12 cellular contexts compared by ENCODE assay signal in the genomic region with DNA sequence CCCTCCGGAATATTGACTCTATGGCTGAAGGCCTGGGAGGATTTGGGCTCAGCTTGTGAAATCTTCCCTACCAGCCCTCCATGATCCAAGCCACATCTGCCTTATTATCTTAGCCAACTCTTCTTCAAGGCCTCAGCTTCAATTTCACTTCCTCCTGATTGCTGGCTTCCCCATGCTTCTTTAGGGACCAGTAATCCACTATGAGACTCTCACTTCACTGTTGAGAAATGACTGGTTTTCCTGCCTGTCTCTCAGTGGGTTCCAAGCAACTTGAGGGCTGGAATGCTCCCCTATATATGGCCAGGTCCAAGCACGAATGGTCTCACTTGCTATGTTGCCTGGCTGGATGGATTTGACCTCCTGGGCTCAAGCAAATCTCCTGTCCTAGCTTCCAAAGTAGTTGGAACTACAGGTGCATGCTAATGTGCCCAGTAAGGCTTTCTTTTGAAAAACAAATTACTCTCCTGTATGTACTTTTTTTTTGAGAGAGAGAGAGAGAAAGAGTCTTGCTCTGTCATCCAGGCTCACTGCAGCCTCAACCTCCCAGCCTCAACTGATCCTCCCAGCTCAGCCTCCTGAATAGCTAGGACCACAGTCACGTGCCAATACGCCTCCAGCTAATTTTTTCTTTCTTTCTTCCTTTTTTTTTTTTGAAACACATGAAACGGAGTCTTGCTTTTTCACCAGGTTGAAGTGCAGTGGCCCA. TPM values are rescaled to one million over a fixed set of nuclear protein-coding genes. Genes with fewer than 3 reads are reported as not detected.
DNase-seq lines count a peak whose midpoint lies in the region; ATAC-seq, FAIRE-seq and TF ChIP-seq lines count a peak whose summit lies in the region.
"Had no signal": no experiment of that assay in that cellular context is flagged by ENCODE, and none has a peak within 500 bp of the region (broad histone marks: within the 10 kb centered on the region; RNA-seq: fewer than 3 reads in every experiment).

No MANE protein-coding gene starts in this region.

- no peak overlapping the region for H3K4me3 Mint-ChIP-seq in GM23338
- no peak overlapping the region for H3K4me3 Mint-ChIP-seq in osteocyte (ENCODE audit: unreplicated experiment)

- H3K27me3 ChIP-seq in GM23338 (ENCODE audit: insufficient read depth), result no peaks in the 10 kb centered on the region
- H3K27me3 ChIP-seq in HepG2 (ENCODE audit: control insufficient read depth in 1 of 2, insufficient read depth in 2 of 2, low read length in 2 of 2), result no peaks in the 10 kb centered on the region
- H3K27me3 ChIP-seq: dorsolateral prefrontal cortex had no signal

- H3K9ac ChIP-seq in HepG2 (ENCODE audit: insufficient read depth, low read depth, low read length), result no peak overlapping the region
- H3K9ac ChIP-seq: KMS-11 had no signal

- in situ Hi-C loops in HepG2 (cut with HindIII; ENCODE audit: extremely low pct_ligation_motif_present, low pct_unique_long_range_greater_than_20kb), result no loop called here

- whole genome bisulfite sequencing in HepG2 (ENCODE audit: low lambda C conversion rate), result 73% methylated on average over 5 of the region's 5 CpGs

- H3K27ac ChIP-seq in GM23338 (ENCODE audit: low read depth) (peak overlapping the region; percentile 43; the same call in 1 of the 2 replicates), HepG2 (ENCODE audit: extremely low read length, insufficient read depth, low read length) (no peak overlapping the region)
- H3K27ac ChIP-seq: dorsolateral prefrontal cortex, KMS-11 had no signal

- H3K9me3 Mint-ChIP-seq in GM23338, result no peaks in the 10 kb centered on the region
- no peaks in the 10 kb centered on the region for H3K9me3 Mint-ChIP-seq in osteocyte (ENCODE audit: unreplicated experiment)

- H3K9me2 ChIP-seq in GM23338 (ENCODE audit: insufficient read depth), result no peaks in the 10 kb centered on the region

- POLR2A ChIA-PET in HepG2 (lab: Yijun Ruan, JAX), result interaction anchor here (0.6 to 3.1 kb wide), 3 partner anchors 11 to 73 kb away, joined by 3 to 19 read pairs (median 5); no protein-coding TSS in a partner anchor

- FAIRE-seq in GM18507 (lab: Jason Lieb, UNC) (no peak), HepG2 (lab: Jason Lieb, UNC) (no peak), D721Med (lab: Jason Lieb, UNC) (no peak)

- peak overlapping the region; percentile 17; the same call in 1 of the 2 replicates for H3K27ac Mint-ChIP-seq in GM23338
- H3K27ac Mint-ChIP-seq in osteocyte (ENCODE audit: unreplicated experiment), result no peak overlapping the region

- no peaks in the 10 kb centered on the region for H3K9me3 ChIP-seq in HepG2 (ENCODE audit: low read length)

- no peak for TF ChIP-seq RAD21 in HepG2 (CRISPR knock-in tag; IDR thresholded peaks at IDR 0.05)

- BruUV-seq in HepG2 (replicated peaks; lab: Mats Ljungman, UMichigan), result no TSS peak

- H3K27me3 Mint-ChIP-seq in GM23338 (ENCODE audit: insufficient read depth, low read depth, poor library complexity) (peaks cover 12% of the 10 kb centered on the region), osteocyte (ENCODE audit: unreplicated experiment) (no peaks in the 10 kb centered on the region)

- no peaks in the 10 kb centered on the region for H3K36me3 ChIP-seq in GM23338 (ENCODE audit: insufficient read depth)
- no peaks in the 10 kb centered on the region for H3K36me3 ChIP-seq in HepG2 (replicated peaks in 1 of 2; ENCODE audit: control insufficient read depth in 1 of 2, insufficient read depth in 2 of 2, low read length in 2 of 2)

- H3K4me3 ChIP-seq in GM23338, result no peak overlapping the region
- no peak overlapping the region for H3K4me3 ChIP-seq in HepG2 (replicated peaks in 1 of 3; ENCODE audit: insufficient read depth in 1 of 3, low read depth in 2 of 3, low read length in 3 of 3)
- H3K4me3 ChIP-seq: dorsolateral prefrontal cortex had no signal

- TF ChIP-seq CTCF in GM23338 (conservative IDR thresholded peaks at IDR 0.05; ENCODE audit: low read depth in 2 of 2) (no peak), HepG2 (CRISPR knock-in tag; IDR thresholded peaks at IDR 0.05) (no peak), osteocyte (IDR thresholded peaks at IDR 0.05) (no peak), D721Med (IDR thresholded peaks at IDR 0.05; ENCODE audit: insufficient read depth, missing control alignments) (no peak)

- ATAC-seq in GM23338 (0 out of 3 replicates have a peak, but pooled peaks have one; percentile 6), HepG2 (no peak; the same call in 2 of the 3 replicates)

- intact Hi-C loops in HepG2 (cut with micrococcal nuclease; ENCODE audit: unreplicated experiment), result no loop called here

- H3K4me1 Mint-ChIP-seq in GM23338 (peaks cover 28% of the 10 kb centered on the region), osteocyte (ENCODE audit: unreplicated experiment) (peaks cover 2% of the 10 kb centered on the region)

- H4K20me1 ChIP-seq in GM23338 (replicated peaks; ENCODE audit: insufficient read depth), result no peaks in the 10 kb centered on the region
- no peaks in the 10 kb centered on the region for H4K20me1 ChIP-seq in HepG2 (ENCODE audit: insufficient read depth, low read length)

- H3K4me1 ChIP-seq in GM23338 (ENCODE audit: insufficient read depth) (peaks cover 20% of the 10 kb centered on the region), HepG2 (ENCODE audit: insufficient read depth, low read length) (peaks cover 52% of the 10 kb centered on the region)

- no peaks in the 10 kb centered on the region for H3K79me2 ChIP-seq in GM23338 (replicated peaks; ENCODE audit: insufficient read depth)
- H3K79me2 ChIP-seq in HepG2 (ENCODE audit: insufficient read depth, low read length), result no peaks in the 10 kb centered on the region

- CTCF ChIA-PET in HepG2 (lab: Yijun Ruan, JAX; ENCODE audit: low intra/inter-chr PET ratio, low total read pairs), result no interaction called here

- TF ChIP-seq EP300 in HepG2 (IDR thresholded peaks at IDR 0.05; ENCODE audit: low read depth in 2 of 2, low read length in 2 of 2) (no peak), HepG2 (CRISPR knock-in tag; IDR thresholded peaks at IDR 0.05; ENCODE audit: borderline replicate concordance) (no peak)

- no peak for TF ChIP-seq POLR2A in HepG2 (IDR thresholded peaks at IDR 0.05; ENCODE audit: insufficient read depth in 1 of 2, low read depth in 2 of 2, low read length in 2 of 2)

- H3K36me3 Mint-ChIP-seq in GM23338 (ENCODE audit: low read depth) (no peaks in the 10 kb centered on the region; the same call in 2 of the 3 replicates), osteocyte (ENCODE audit: unreplicated experiment) (no peaks in the 10 kb centered on the region)

- peak overlapping the region; percentile 1; the same call in 1 of the 2 replicates for H2AFZ ChIP-seq in GM23338
- H2AFZ ChIP-seq in HepG2 (ENCODE audit: low read length), result no peak overlapping the region

- H3F3A ChIP-seq in GM23338 (replicated peaks; ENCODE audit: low read depth), result peaks cover 4% of the 10 kb centered on the region; the same call in 1 of the 2 replicates

- DNase-seq in GM18507 (ENCODE audit: extremely low spot score, insufficient read length, low read depth) (peak; percentile 25), GM23338 (ENCODE audit: low spot score) (peak; percentile 32), Kasumi-1 (lab: John Stamatoyannopoulos, UW) (peak; percentile 60), HepG2 (ENCODE audit: low spot score) (no peak), osteocyte (ENCODE audit: extremely low spot score, unreplicated experiment) (no peak), NCI-H2107 (lab: John Stamatoyannopoulos, UW) (no peak), D721Med (ENCODE audit: insufficient read length, low spot score) (no peak)
- no peak for DNase-seq in stimulated activated CD4-positive, alpha-beta T cell treated with anti-CD3 and anti-CD28 coated beads, Interleukin-12 subunit alpha, Interleukin-12 subunit beta, amount 100 ng/mL, for 4 hours
- DNase-seq: DMS153; dorsolateral prefrontal cortex; NK-92 treated with Interleukin-12 subunit alpha and Interleukin-12 subunit beta, amount 100 ng/mL, for 24 hours had no signal

- H3K4me2 ChIP-seq in GM23338 (no peak overlapping the region), HepG2 (ENCODE audit: low read depth, low read length) (no peak overlapping the region)
- H3K4me2 ChIP-seq: KMS-11 had no signal

TF ChIP-seq in GM23338, 12 proteins besides CTCF, POLR2A, EP300 and RAD21 (continues in another document):
- no peak for TF ChIP-seq STAT1 (IDR thresholded peaks at IDR 0.05; ENCODE audit: unreplicated experiment)
- TF ChIP-seq POLR2AphosphoS5 (IDR thresholded peaks at IDR 0.05; ENCODE audit: low read depth), result no peak
- TF ChIP-seq EZH2phosphoT487 (IDR thresholded peaks at IDR 0.05; ENCODE audit: unreplicated experiment), result no peak
- no peak for TF ChIP-seq ZNF331 (CRISPR knock-in tag; IDR thresholded peaks at IDR 0.05; ENCODE audit: low read depth)

TF ChIP-seq in HepG2, 621 proteins besides CTCF, POLR2A, EP300 and RAD21 (continues in another document):
- TF ChIP-seq ZNF776 (CRISPR knock-in tag; IDR thresholded peaks at IDR 0.05) (no peak), TMF1 (CRISPR knock-in tag; IDR thresholded peaks at IDR 0.05; ENCODE audit: low read depth) (no peak), ARNT2 (CRISPR knock-in tag; IDR thresholded peaks at IDR 0.05; ENCODE audit: low read depth) (no peak), PHB2 (IDR thresholded peaks at IDR 0.05; ENCODE audit: partially characterized antibody) (no peak)

RNA-seq across cellular contexts. Expression of a gene that starts 7.9 kb away (rescaled TPM):
- 32.1 and 32.4 TPM in 2 replicates for total RNA-seq in GM23338 (2014; rRNA removed; shearing (Covaris generic))
- polyA plus RNA-seq in GM23338 (2016; fragmentation: Nextera tagmentation; extraction: Ambion mirVana) (11.7 and 13.3 TPM in 2 replicates), HepG2 (2011; rRNA removed) (18.7 and 23.8 TPM in 2 replicates)
- total RNA-seq in HepG2 (2016; rRNA removed; fragmentation: Illumina TruSeq; extraction: Trizol) (6.6 and 18.6 TPM in 2 replicates), osteocyte (15.9 and 16.7 TPM in 2 replicates)
- total RNA-seq in HepG2 (2016; cell fraction: cytosol; rRNA removed; fragmentation: Illumina TruSeq; extraction: Trizol; ENCODE audit: low read depth), result 6.5 and 9.2 TPM in 2 replicates
- 6.4 and 18.1 TPM in 2 replicates for total RNA-seq in HepG2 (2016; cell fraction: insoluble cytoplasmic fraction; rRNA removed; fragmentation: Illumina TruSeq; extraction: Trizol)
- 13.7 and 13.9 TPM in 2 replicates for total RNA-seq in HepG2 (2016; cell fraction: membrane; rRNA removed; fragmentation: Illumina TruSeq; extraction: Trizol)
- 12.3 and 14.6 TPM in 2 replicates for total RNA-seq in HepG2 (2016; cell fraction: nucleus; rRNA removed; fragmentation: Illumina TruSeq; extraction: Trizol)
- polyA plus RNA-seq in HepG2 (2011; cell fraction: cytosol; rRNA removed), result 10.9 and 18.4 TPM in 2 replicates
- 13.0 and 17.3 TPM in 2 replicates for polyA plus RNA-seq in HepG2 (2011; cell fraction: nucleus; rRNA removed)
- polyA plus RNA-seq in HepG2 (2012), result 47.5 and 53.4 TPM in 2 replicates
- polyA plus RNA-seq in HepG2 (2016; cell fraction: cytosol; fragmentation: Illumina TruSeq; extraction: Trizol; ENCODE audit: low read depth), result 2.2 and 2.4 TPM in 2 replicates
- polyA plus RNA-seq in HepG2 (2016; cell fraction: insoluble cytoplasmic fraction; fragmentation: Illumina TruSeq; extraction: Trizol; ENCODE audit: low read depth), result 23.5 TPM in 2 replicates
- 7.7 and 9.3 TPM in 2 replicates for polyA plus RNA-seq in HepG2 (2016; cell fraction: membrane; fragmentation: Illumina TruSeq; extraction: Trizol; ENCODE audit: low read depth)
- polyA plus RNA-seq in HepG2 (2016; cell fraction: nucleus; fragmentation: Illumina TruSeq; extraction: Trizol; ENCODE audit: insufficient read depth, low read depth), result 13.6 and 13.7 TPM in 2 replicates
- polyA minus RNA-seq in HepG2 (2011; rRNA and poly(A)+ RNA removed; ENCODE audit: low replicate concordance), result 9.4 and 18.8 TPM in 2 replicates
- polyA minus RNA-seq in HepG2 (2011; cell fraction: cytosol; rRNA and poly(A)+ RNA removed), result 29.0 and 40.8 TPM in 2 replicates
- 74.0 and 78.9 TPM in 2 replicates for polyA minus RNA-seq in HepG2 (2011; cell fraction: nucleus; rRNA and poly(A)+ RNA removed)

Comparison
In these comparisons a context has a peak if more than half of its experiments do, and no peak if none do; other contexts are left out.
1. DNase-seq: peak in GM18507 (single experiment), GM23338 (single experiment) and Kasumi-1 (2 of 2); none in HepG2 (single experiment), stimulated activated CD4-positive, alpha-beta T cell treated with anti-CD3 and anti-CD28 coated beads, Interleukin-12 subunit alpha, Interleukin-12 subunit beta, amount 100 ng/mL, for 4 hours (single experiment), osteocyte (single experiment), NCI-H2107 (single experiment) and D721Med (single experiment).